20 cellular contexts compared by ENCODE assay signal in genomic region chrX:38859602-38860001, GRCh38. TPM values are rescaled to one million over a fixed set of nuclear protein-coding genes. Genes with fewer than 3 reads are reported as not detected.
A peak's percentile ranks its signal among the peaks of the same experiment; 100 is the strongest.
DNase-seq lines count a peak whose midpoint lies in the region; TF ChIP-seq lines count a peak whose summit lies in the region.
"Had no signal": no experiment of that assay in that cellular context is flagged by ENCODE, and none has a peak within 500 bp of the region (broad histone marks: within the 10 kb centered on the region; RNA-seq: fewer than 3 reads in every experiment).

No MANE protein-coding gene starts in this region.

- no peak for TF ChIP-seq CTCF in AG10803 (conservative IDR thresholded peaks at IDR 0.05; ENCODE audit: low read length)
- TF ChIP-seq CTCF in hepatocyte (IDR thresholded peaks at IDR 0.05; ENCODE audit: poor library complexity), result no peak

- intact Hi-C loops in activated T-helper 1 cell treated with anti-CD3 and anti-CD28 coated beads, Interleukin-12 subunit alpha, Interleukin-12 subunit beta, Interleukin-2, Interleukin-4 antibody, amounts not matched to agents 30 ng/mL and 10 ng/mL and 1 ng/mL, durations not matched to agents 14 hours and 24 hours and 36 hours (cut with micrococcal nuclease), result no loop called here

- no peaks in the 10 kb centered on the region for H3K9me2 ChIP-seq in hepatocyte (replicated peaks; ENCODE audit: insufficient read depth)

- H3K4me1 ChIP-seq in hepatocyte (ENCODE audit: insufficient read depth), result peaks cover 7% of the 10 kb centered on the region

- DNase-seq in AG10803 (ENCODE audit: low read depth) (peak; percentile 9), H4 (ENCODE audit: low spot score) (peak; percentile 7), amniotic epithelial cell (ENCODE audit: low read depth) (peak; percentile 80), hepatocyte (ENCODE audit: low spot score) (peak; percentile 18), GDM1 (lab: John Stamatoyannopoulos, UW) (no peak), RPMI8226 (no peak), NCI-H2029 treated with DMSO at 0.1 percent for 48 hours (lab: John Stamatoyannopoulos, UW) (no peak)
- no peak for DNase-seq in activated T-helper 1 cell treated with anti-CD3 and anti-CD28 coated beads, Interleukin-12 subunit alpha, Interleukin-12 subunit beta, Interleukin-2, Interleukin-4 antibody, amounts not matched to agents 30 ng/mL and 10 ng/mL and 1 ng/mL, durations not matched to agents 14 hours and 24 hours and 36 hours (ENCODE audit: low spot score)
- DNase-seq: activated CD4-positive, alpha-beta T cell treated with anti-CD3 and anti-CD28 coated beads, Interleukin-2, amount 10 ng/mL, durations not matched to agents 7 days and 5 days; activated T-cell treated with anti-CD3 and anti-CD28 coated beads, Interleukin-2, amount 50 U/mL, for 48 hours; amygdala; glutamatergic neuron; NCI-H2171 treated with DMSO at 0.1 percent for 48 hours; NCI-H774; ovary; tibial artery had no signal

- no peak overlapping the region for H3K27ac Mint-ChIP-seq in activated T-helper 1 cell treated with anti-CD3 and anti-CD28 coated beads, Interleukin-12 subunit alpha, Interleukin-12 subunit beta, Interleukin-2, Interleukin-4 antibody, amounts not matched to agents 30 ng/mL and 10 ng/mL and 1 ng/mL, durations not matched to agents 14 hours and 24 hours and 36 hours
- H3K27ac Mint-ChIP-seq: activated CD4-positive, alpha-beta T cell treated with anti-CD3 and anti-CD28 coated beads, Interleukin-2, amount 10 ng/mL, durations not matched to agents 7 days and 5 days; GM23338 had no signal

- no peaks in the 10 kb centered on the region for H3K9me3 ChIP-seq in hepatocyte (ENCODE audit: low read depth)
- H3K9me3 ChIP-seq: BLaER1, ovary, tibial artery had no signal

- H3K9me3 Mint-ChIP-seq in activated T-helper 1 cell treated with anti-CD3 and anti-CD28 coated beads, Interleukin-12 subunit alpha, Interleukin-12 subunit beta, Interleukin-2, Interleukin-4 antibody, amounts not matched to agents 30 ng/mL and 10 ng/mL and 1 ng/mL, durations not matched to agents 14 hours and 24 hours and 36 hours, result no peaks in the 10 kb centered on the region
- H3K9me3 Mint-ChIP-seq: activated CD4-positive, alpha-beta T cell treated with anti-CD3 and anti-CD28 coated beads, Interleukin-2, amount 10 ng/mL, durations not matched to agents 7 days and 5 days; GM23338 had no signal

- H3K4me2 ChIP-seq in hepatocyte, result no peak overlapping the region
- H3K4me2 ChIP-seq: BLaER1, GM23338, KMS-11 had no signal

- H3K36me3 ChIP-seq in hepatocyte (replicated peaks; ENCODE audit: insufficient read depth, low read depth), result no peaks in the 10 kb centered on the region
- H3K36me3 ChIP-seq: BLaER1, ovary, tibial artery had no signal

- no peaks in the 10 kb centered on the region for H3K79me2 ChIP-seq in hepatocyte

- H3K4me3 Mint-ChIP-seq in activated T-helper 1 cell treated with anti-CD3 and anti-CD28 coated beads, Interleukin-12 subunit alpha, Interleukin-12 subunit beta, Interleukin-2, Interleukin-4 antibody, amounts not matched to agents 30 ng/mL and 10 ng/mL and 1 ng/mL, durations not matched to agents 14 hours and 24 hours and 36 hours, result no peak overlapping the region
- H3K4me3 Mint-ChIP-seq: activated CD4-positive, alpha-beta T cell treated with anti-CD3 and anti-CD28 coated beads, Interleukin-2, amount 10 ng/mL, durations not matched to agents 7 days and 5 days; GM23338 had no signal

- no peaks in the 10 kb centered on the region for H3K36me3 Mint-ChIP-seq in activated T-helper 1 cell treated with anti-CD3 and anti-CD28 coated beads, Interleukin-12 subunit alpha, Interleukin-12 subunit beta, Interleukin-2, Interleukin-4 antibody, amounts not matched to agents 30 ng/mL and 10 ng/mL and 1 ng/mL, durations not matched to agents 14 hours and 24 hours and 36 hours (ENCODE audit: low read depth)

- no peak overlapping the region for H3K27ac ChIP-seq in hepatocyte
- H3K27ac ChIP-seq: BLaER1, KMS-11, ovary, tibial artery had no signal

- no peaks in the 10 kb centered on the region for H3K4me1 Mint-ChIP-seq in activated T-helper 1 cell treated with anti-CD3 and anti-CD28 coated beads, Interleukin-12 subunit alpha, Interleukin-12 subunit beta, Interleukin-2, Interleukin-4 antibody, amounts not matched to agents 30 ng/mL and 10 ng/mL and 1 ng/mL, durations not matched to agents 14 hours and 24 hours and 36 hours (ENCODE audit: low read depth)

- H3K27me3 ChIP-seq in hepatocyte, result no peaks in the 10 kb centered on the region
- H3K27me3 ChIP-seq: BLaER1, ovary, tibial artery had no signal

- H2AFZ ChIP-seq in hepatocyte, result no peak overlapping the region
- H2AFZ ChIP-seq: GM23338 had no signal

- H3K4me3 ChIP-seq in AG10803 (ENCODE audit: low read length) (no peak overlapping the region), hepatocyte (no peak overlapping the region)
- H3K4me3 ChIP-seq: BLaER1, GM23338, lung, ovary, tibial artery had no signal

- H3K27me3 Mint-ChIP-seq in activated T-helper 1 cell treated with anti-CD3 and anti-CD28 coated beads, Interleukin-12 subunit alpha, Interleukin-12 subunit beta, Interleukin-2, Interleukin-4 antibody, amounts not matched to agents 30 ng/mL and 10 ng/mL and 1 ng/mL, durations not matched to agents 14 hours and 24 hours and 36 hours (ENCODE audit: insufficient read depth), result no peaks in the 10 kb centered on the region
- H3K27me3 Mint-ChIP-seq: activated CD4-positive, alpha-beta T cell treated with anti-CD3 and anti-CD28 coated beads, Interleukin-2, amount 10 ng/mL, durations not matched to agents 7 days and 5 days had no signal

- H4K20me1 ChIP-seq in hepatocyte (ENCODE audit: insufficient read depth, poor library complexity, severe bottlenecking), result no peaks in the 10 kb centered on the region
- H4K20me1 ChIP-seq: BLaER1 had no signal

RNA-seq across cellular contexts. Expression of gene MID1IP1, which starts 58.3 kb away (rescaled TPM):
- total RNA-seq in H4 (2014; rRNA removed; shearing (Covaris generic)), result 37.5 and 48.9 TPM in 2 replicates
- total RNA-seq in hepatocyte, result 78.8 and 93.3 TPM in 2 replicates
- 55.7 and 93.2 TPM in 2 replicates for polyA plus RNA-seq in hepatocyte
- 106 and 108 TPM in 2 replicates for total RNA-seq in activated T-helper 1 cell treated with anti-CD3 and anti-CD28 coated beads, Interleukin-12 subunit alpha, Interleukin-12 subunit beta, Interleukin-2, Interleukin-4 antibody, amounts not matched to agents 30 ng/mL and 10 ng/mL and 1 ng/mL, durations not matched to agents 14 hours and 24 hours and 36 hours

Comparison
In these comparisons a context has a peak if more than half of its experiments do, and no peak if none do; other contexts are left out.
1. DNase-seq: peak in AG10803 (single experiment), H4 (single experiment), amniotic epithelial cell (single experiment) and hepatocyte (single experiment); none in GDM1 (single experiment), RPMI8226 (single experiment), activated T-helper 1 cell treated with anti-CD3 and anti-CD28 coated beads, Interleukin-12 subunit alpha, Interleukin-12 subunit beta, Interleukin-2, Interleukin-4 antibody, amounts not matched to agents 30 ng/mL and 10 ng/mL and 1 ng/mL, durations not matched to agents 14 hours and 24 hours and 36 hours (single experiment) and NCI-H2029 treated with DMSO at 0.1 percent for 48 hours (single experiment).